ENCODE assay signal across 2 cellular contexts in the genomic region with DNA sequence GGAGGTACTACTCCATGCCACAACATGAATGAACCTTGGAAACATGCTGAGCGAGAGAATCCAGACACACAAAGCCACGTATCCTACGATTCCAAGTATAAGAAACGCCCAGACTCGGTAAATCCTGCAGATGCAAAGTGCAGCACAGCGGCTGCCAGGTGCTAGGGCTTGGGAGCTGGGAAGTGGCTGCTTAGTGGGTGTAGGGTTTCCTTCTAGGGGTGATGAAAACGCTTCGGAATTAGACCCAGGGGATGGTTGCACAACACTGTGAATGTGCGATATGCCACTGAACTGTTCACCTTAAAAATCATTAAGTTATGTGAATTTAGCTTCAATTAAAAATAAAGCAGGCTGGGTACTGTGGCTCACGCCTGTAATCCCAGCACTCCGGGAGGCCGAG.
TF ChIP-seq lines count a peak whose summit lies in the region.

No MANE protein-coding gene starts in this region.

TF ChIP-seq in liver, 16 proteins besides CTCF, POLR2A, EP300 and RAD21:
- TF ChIP-seq, protein P1, sequence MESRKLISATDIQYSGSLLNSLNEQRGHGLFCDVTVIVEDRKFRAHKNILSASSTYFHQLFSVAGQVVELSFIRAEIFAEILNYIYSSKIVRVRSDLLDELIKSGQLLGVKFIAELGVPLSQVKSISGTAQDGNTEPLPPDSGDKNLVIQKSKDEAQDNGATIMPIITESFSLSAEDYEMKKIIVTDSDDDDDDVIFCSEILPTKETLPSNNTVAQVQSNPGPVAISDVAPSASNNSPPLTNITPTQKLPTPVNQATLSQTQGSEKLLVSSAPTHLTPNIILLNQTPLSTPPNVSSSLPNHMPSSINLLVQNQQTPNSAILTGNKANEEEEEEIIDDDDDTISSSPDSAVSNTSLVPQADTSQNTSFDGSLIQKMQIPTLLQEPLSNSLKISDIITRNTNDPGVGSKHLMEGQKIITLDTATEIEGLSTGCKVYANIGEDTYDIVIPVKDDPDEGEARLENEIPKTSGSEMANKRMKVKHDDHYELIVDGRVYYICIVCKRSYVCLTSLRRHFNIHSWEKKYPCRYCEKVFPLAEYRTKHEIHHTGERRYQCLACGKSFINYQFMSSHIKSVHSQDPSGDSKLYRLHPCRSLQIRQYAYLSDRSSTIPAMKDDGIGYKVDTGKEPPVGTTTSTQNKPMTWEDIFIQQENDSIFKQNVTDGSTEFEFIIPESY (IDR thresholded peaks at IDR 0.05) = no peak
- TF ChIP-seq, protein P2, sequence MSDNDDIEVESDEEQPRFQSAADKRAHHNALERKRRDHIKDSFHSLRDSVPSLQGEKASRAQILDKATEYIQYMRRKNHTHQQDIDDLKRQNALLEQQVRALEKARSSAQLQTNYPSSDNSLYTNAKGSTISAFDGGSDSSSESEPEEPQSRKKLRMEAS (IDR thresholded peaks at IDR 0.05) = peak; percentile 50
- TF ChIP-seq, protein P3, sequence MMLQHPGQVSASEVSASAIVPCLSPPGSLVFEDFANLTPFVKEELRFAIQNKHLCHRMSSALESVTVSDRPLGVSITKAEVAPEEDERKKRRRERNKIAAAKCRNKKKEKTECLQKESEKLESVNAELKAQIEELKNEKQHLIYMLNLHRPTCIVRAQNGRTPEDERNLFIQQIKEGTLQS (IDR thresholded peaks at IDR 0.05) = no peak
- peak; percentile 41 to 72 for TF ChIP-seq RXRA (IDR thresholded peaks at IDR 0.05)
- no peak for TF ChIP-seq FOXA1 (IDR thresholded peaks at IDR 0.05)
- TF ChIP-seq HNF4A (conservative IDR thresholded peaks at IDR 0.05) = peak in 1 of 2 donors; percentile 14
- peak; percentile 28 for TF ChIP-seq SP1 (IDR thresholded peaks at IDR 0.05)
- peak in 1 of 2 donors; percentile 19 for TF ChIP-seq JUND (IDR thresholded peaks at IDR 0.05)

TF ChIP-seq in HepG2, 621 proteins besides CTCF, POLR2A, EP300 and RAD21 (continued from another document):
- TF ChIP-seq, protein P4, sequence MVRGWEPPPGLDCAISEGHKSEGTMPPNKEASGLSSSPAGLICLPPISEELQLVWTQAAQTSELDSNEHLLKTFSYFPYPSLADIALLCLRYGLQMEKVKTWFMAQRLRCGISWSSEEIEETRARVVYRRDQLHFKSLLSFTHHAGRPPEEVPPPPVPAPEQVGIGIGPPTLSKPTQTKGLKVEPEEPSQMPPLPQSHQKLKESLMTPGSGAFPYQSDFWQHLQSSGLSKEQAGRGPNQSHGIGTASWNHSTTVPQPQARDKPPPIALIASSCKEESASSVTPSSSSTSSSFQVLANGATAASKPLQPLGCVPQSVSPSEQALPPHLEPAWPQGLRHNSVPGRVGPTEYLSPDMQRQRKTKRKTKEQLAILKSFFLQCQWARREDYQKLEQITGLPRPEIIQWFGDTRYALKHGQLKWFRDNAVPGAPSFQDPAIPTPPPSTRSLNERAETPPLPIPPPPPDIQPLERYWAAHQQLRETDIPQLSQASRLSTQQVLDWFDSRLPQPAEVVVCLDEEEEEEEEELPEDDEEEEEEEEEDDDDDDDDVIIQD (CRISPR knock-in tag; IDR thresholded peaks at IDR 0.05; ENCODE audit: low read depth) = no peak
- TF ChIP-seq ZNF326 (CRISPR knock-in tag; IDR thresholded peaks at IDR 0.05; ENCODE audit: borderline replicate concordance) = no peak
- TF ChIP-seq CC2D1A (CRISPR knock-in tag; IDR thresholded peaks at IDR 0.05) = no peak
- no peak for TF ChIP-seq ARNT (IDR thresholded peaks at IDR 0.05)
- no peak for TF ChIP-seq NFKB2 (CRISPR knock-in tag; IDR thresholded peaks at IDR 0.05; ENCODE audit: borderline replicate concordance)
- TF ChIP-seq HDAC6 (IDR thresholded peaks at IDR 0.05; ENCODE audit: low read depth, low read length) = no peak
TF ChIP-seq in HepG2: peak in this region for 0.
